ENCODE assay signal across 23 cellular contexts in the genomic region with DNA sequence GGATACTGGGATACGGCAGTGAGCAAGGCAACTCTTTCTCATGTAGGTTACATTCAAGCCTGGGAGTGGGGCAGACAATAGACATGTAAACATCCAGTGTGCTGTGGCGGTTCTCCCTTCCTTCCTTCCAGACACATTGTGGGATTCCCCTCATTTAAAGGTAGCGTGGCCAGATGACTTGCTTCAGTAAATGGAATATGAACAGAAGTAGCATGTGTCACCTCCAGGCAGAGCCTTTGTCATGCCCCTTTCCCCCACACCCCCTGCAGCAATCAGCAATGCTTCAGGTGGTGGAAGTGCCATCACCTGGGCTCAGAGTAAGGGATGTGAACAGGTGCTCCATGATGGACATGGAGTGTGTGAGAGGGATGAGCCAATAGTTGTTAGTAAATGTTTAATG.
"Had no signal": no experiment of that assay in that cellular context is flagged by ENCODE, and none has a peak within 500 bp of the region (broad histone marks: within the 10 kb centered on the region; RNA-seq: fewer than 3 reads in every experiment).

No MANE protein-coding gene starts in this region.

- H3K27me3 ChIP-seq: neural progenitor cell, ovary, right lobe of liver, thyroid gland had no signal

- H3K36me3 ChIP-seq: gastrocnemius medialis, neural progenitor cell, ovary, right lobe of liver, thyroid gland had no signal

- H3K27ac ChIP-seq: coronary artery, gastrocnemius medialis, neural progenitor cell, ovary, psoas muscle, right lobe of liver, thyroid gland had no signal

- H3K4me3 ChIP-seq: coronary artery, gastrocnemius medialis, neural progenitor cell, ovary, psoas muscle, right lobe of liver, smooth muscle cell, thyroid gland had no signal

- H3K4me1 ChIP-seq: gastrocnemius medialis, psoas muscle, right lobe of liver, thyroid gland had no signal

- H3K4me1 Mint-ChIP-seq: nephron; stimulated activated naive CD8-positive, alpha-beta T cell treated with anti-CD3 and anti-CD28 coated beads, Interleukin-15, amount 100 ng/mL, for 72 hours had no signal

- H3K27ac Mint-ChIP-seq: naive thymus-derived CD4-positive, alpha-beta T cell; nephron; neural progenitor cell; stimulated activated naive CD8-positive, alpha-beta T cell treated with anti-CD3 and anti-CD28 coated beads, Interleukin-15, amount 100 ng/mL, for 72 hours had no signal

- H3K27me3 Mint-ChIP-seq: naive thymus-derived CD4-positive, alpha-beta T cell; stimulated activated naive CD8-positive, alpha-beta T cell treated with anti-CD3 and anti-CD28 coated beads, Interleukin-15, amount 100 ng/mL, for 72 hours had no signal

- H3K9ac ChIP-seq: neural progenitor cell had no signal

- H3K9me3 Mint-ChIP-seq: naive thymus-derived CD4-positive, alpha-beta T cell; nephron; neural progenitor cell; stimulated activated naive CD8-positive, alpha-beta T cell treated with anti-CD3 and anti-CD28 coated beads, Interleukin-15, amount 100 ng/mL, for 72 hours had no signal

- DNase-seq: dermis blood vessel endothelial cell; effector memory CD4-positive, alpha-beta T cell; gastrocnemius medialis; kidney; mesenchymal stem cell; naive thymus-derived CD4-positive, alpha-beta T cell; ovary; posterior cingulate gyrus; psoas muscle; right lobe of liver; stimulated activated CD4-positive, alpha-beta T cell treated with anti-CD3 and anti-CD28 coated beads, Interleukin-12 subunit alpha, Interleukin-12 subunit beta, amount 100 ng/mL, for 4 hours; stimulated activated CD4-positive, alpha-beta T cell treated with anti-CD3 and anti-CD28 coated beads, Interleukin-1b, Interleukin-23, amount 100 ng/mL, for 48 hours; stimulated activated CD4-positive, alpha-beta T cell treated with anti-CD3 and anti-CD28 coated beads, Interleukin-4, amount 100 ng/mL, for 1 hour; stimulated activated CD8-positive, alpha-beta memory T cell treated with anti-CD3 and anti-CD28 coated beads, Interleukin-4, amount 100 ng/mL, for 48 hours; stimulated activated naive CD4-positive, alpha-beta T cell; stimulated activated naive CD8-positive, alpha-beta T cell treated with anti-CD3 and anti-CD28 coated beads, Interleukin-15, amount 100 ng/mL, for 72 hours; thyroid gland; trophoblast cell had no signal

- ATAC-seq: gastrocnemius medialis; left lobe of liver; naive thymus-derived CD4-positive, alpha-beta T cell; psoas muscle; right lobe of liver; stimulated activated naive CD8-positive, alpha-beta T cell treated with anti-CD3 and anti-CD28 coated beads, Interleukin-15, amount 100 ng/mL, for 72 hours had no signal

- H3K4me3 Mint-ChIP-seq: naive thymus-derived CD4-positive, alpha-beta T cell; nephron; neural progenitor cell; stimulated activated naive CD8-positive, alpha-beta T cell treated with anti-CD3 and anti-CD28 coated beads, Interleukin-15, amount 100 ng/mL, for 72 hours had no signal

- H3K9me3 ChIP-seq: gastrocnemius medialis, ovary, psoas muscle, right lobe of liver, thyroid gland had no signal

- H3K36me3 Mint-ChIP-seq: neural progenitor cell had no signal
